In genomic region chr1:151255381-151255780, GRCh38 we compare ENCODE assay signal across 8 cellular contexts. TPM values are rescaled to one million over a fixed set of nuclear protein-coding genes. Genes with fewer than 3 reads are reported as not detected.
DNase-seq lines count a peak whose midpoint lies in the region; ATAC-seq and TF ChIP-seq lines count a peak whose summit lies in the region.

No MANE protein-coding gene starts in this region.

- peaks cover 6% of the 10 kb centered on the region; the same call in 1 of the 2 replicates for H3K36me3 ChIP-seq in Panc1 (ENCODE audit: control insufficient read depth, insufficient read depth, low read length)
- peaks cover 0 to 2% (median 0%) of the 10 kb centered on the region in 3 donors for H3K36me3 ChIP-seq in esophagus squamous epithelium
- H3K36me3 ChIP-seq in psoas muscle (ENCODE audit: insufficient read depth in 1 of 2, low read depth in 1 of 2), result no peaks in the 10 kb centered on the region

- ATAC-seq in Panc1, result no peak
- ATAC-seq in psoas muscle, result peak in 1 of 4 donors; percentile 4
- ATAC-seq in HG02678 (IDR thresholded peaks at IDR 0.05; ENCODE audit: unreplicated experiment), result no peak
- ATAC-seq in activated CD4-positive, CD25-positive, alpha-beta regulatory T cell treated with anti-CD3 and anti-CD28 coated beads, Interleukin-2, amount 50 U/mL, for 24 hours, result no peak
- ATAC-seq in GM19351 (IDR thresholded peaks at IDR 0.05; ENCODE audit: unreplicated experiment), result no peak

- intact Hi-C loops in Panc1 (cut with micrococcal nuclease; ENCODE audit: unreplicated experiment) (no loop called here), esophagus squamous epithelium (cut with DNase I) (no loop called here), psoas muscle (cut with DNase I) (no loop called here)

- POLR2A ChIA-PET in Panc1 (lab: Charles Lee), result interaction anchor here (1.0 kb wide), 1 partner anchor 26 kb away, joined by 3 read pairs; the partner anchor contains the start of gene ZNF687

- CTCF ChIA-PET in Panc1 (lab: Charles Lee), result no interaction called here

- DNase-seq in EH (ENCODE audit: low read depth) (peak; percentile 14), Panc1 (ENCODE audit: low read depth, low spot score) (no peak), esophagus squamous epithelium (lab: John Stamatoyannopoulos, UW) (no peak), psoas muscle (no peak), NCI-H1930 (lab: John Stamatoyannopoulos, UW) (no peak)

- H3K4me1 ChIP-seq in Panc1 (ENCODE audit: control insufficient read depth, insufficient read depth, low read length), result peaks cover 3% of the 10 kb centered on the region; the same call in 1 of the 2 replicates
- H3K4me1 ChIP-seq in esophagus squamous epithelium, result peaks cover 9 to 48% (median 11%) of the 10 kb centered on the region in 3 donors
- H3K4me1 ChIP-seq in psoas muscle, result peaks cover 35% of the 10 kb centered on the region

- BruUV-seq in Panc1 (replicated peaks; lab: Mats Ljungman, UMichigan), result TSS peak; percentile 93

- in situ Hi-C loops in Panc1 (cut with HindIII; ENCODE audit: low pct_unique_long_range_greater_than_20kb, low sequenced_read_pairs), result no loop called here

- H3K27me3 ChIP-seq in Panc1 (ENCODE audit: control insufficient read depth, insufficient read depth, low read length) (no peaks in the 10 kb centered on the region), esophagus squamous epithelium (no peaks in the 10 kb centered on the region), psoas muscle (ENCODE audit: insufficient read depth in 3 of 3, low read length in 2 of 3) (no peaks in the 10 kb centered on the region)

- H3K27ac ChIP-seq in Panc1 (ENCODE audit: low read length) (peak overlapping the region; percentile 84), esophagus squamous epithelium (peak overlapping the region; percentile 89 to 96 (median 92)), psoas muscle (peak overlapping the region; percentile 98)

- H3K9me3 ChIP-seq in Panc1 (ENCODE audit: control insufficient read depth, insufficient read depth, low read depth, low read length), result no peaks in the 10 kb centered on the region
- no peaks in the 10 kb centered on the region for H3K9me3 ChIP-seq in esophagus squamous epithelium
- no peaks in the 10 kb centered on the region for H3K9me3 ChIP-seq in psoas muscle

- H3K4me3 ChIP-seq in Panc1 (ENCODE audit: low read depth in 2 of 2, low read length in 2 of 2) (peak overlapping the region; percentile 60 to 68), esophagus squamous epithelium (peak overlapping the region; percentile 72 to 99 (median 86)), psoas muscle (peak overlapping the region; percentile 100)

- TF ChIP-seq POLR2A in esophagus squamous epithelium (IDR thresholded peaks at IDR 0.05), result no peak

- WGBS in esophagus squamous epithelium, 2 donors, result 24 to 27% methylated on average over 10 of the region's 10 CpGs
- WGBS in psoas muscle, 3 donors, result 20 to 24% (median 21%) methylated on average over 10 of the region's 10 CpGs

- TF ChIP-seq CTCF in Panc1 (IDR thresholded peaks at IDR 0.05), result no peak
- no peak for TF ChIP-seq CTCF in esophagus squamous epithelium (IDR thresholded peaks at IDR 0.05)
- no peak for TF ChIP-seq CTCF in psoas muscle (IDR thresholded peaks at IDR 0.05)

RNA-seq across cellular contexts. Expression of gene PSMD4, which starts 0.8 kb away (rescaled TPM):
- total RNA-seq in Panc1 (2021; ENCODE audit: unreplicated experiment), result 256 TPM
- polyA plus RNA-seq in Panc1 (2012; ENCODE audit: insufficient read length), result 296 TPM
- 100 to 1,000 TPM in 3 of 4 donors, 10 to 100 TPM in 1; 78.2 to 117 (median 109) TPM for total RNA-seq in esophagus squamous epithelium
- 100 to 1,000 TPM; 208 to 313 (median 240) TPM for total RNA-seq in psoas muscle
- polyA plus RNA-seq in psoas muscle, result 100 to 1,000 TPM; 298 to 486 (median 334) TPM

RNA-seq across cellular contexts. Expression of gene ZNF687, which starts 26.7 kb away (rescaled TPM):
- 33.3 TPM for total RNA-seq in Panc1 (2021; ENCODE audit: unreplicated experiment)
- 36.6 TPM for polyA plus RNA-seq in Panc1 (2012; ENCODE audit: insufficient read length)
- 10 to 100 TPM; 16.5 to 28.5 (median 18.3) TPM for total RNA-seq in esophagus squamous epithelium
- 10 to 100 TPM; 10.6 to 14.8 (median 13.1) TPM for total RNA-seq in psoas muscle
- polyA plus RNA-seq in psoas muscle, result 10 to 100 TPM in 1 of 3 donors, 1 to 10 TPM in 2; 4.6 to 13.5 (median 5.0) TPM

RNA-seq across cellular contexts. Expression of gene PIP5K1A, which starts 57.0 kb away (rescaled TPM):
- total RNA-seq in Panc1 (2021; ENCODE audit: unreplicated experiment), result 78.9 TPM
- 41.9 TPM for polyA plus RNA-seq in Panc1 (2012; ENCODE audit: insufficient read length)
- total RNA-seq in esophagus squamous epithelium, result 10 to 100 TPM; 21.5 to 49.2 (median 36.6) TPM
- total RNA-seq in psoas muscle, result 10 to 100 TPM; 29.5 to 46.8 (median 38.6) TPM
- polyA plus RNA-seq in psoas muscle, result 10 to 100 TPM; 10.8 to 35.4 (median 14.5) TPM
